Comparison of ENCODE assay signal across 36 cellular contexts in genomic region chr11:2235588-2236326, GRCh38. TPM values are rescaled to one million over a fixed set of nuclear protein-coding genes. Genes with fewer than 3 reads are reported as not detected.
"Had no signal": no experiment of that assay in that cellular context is flagged by ENCODE, and none has a peak within 500 bp of the region (broad histone marks: within the 10 kb centered on the region; RNA-seq: fewer than 3 reads in every experiment).

No MANE protein-coding gene starts in this region.

- ATAC-seq: activated CD4-positive, alpha-beta T cell treated with anti-CD3 and anti-CD28 coated beads for 36 hours; activated T-helper 17 cell treated with anti-CD3 and anti-CD28 coated beads, Interleukin-2, amount 50 U/mL, for 72 hours; gastroesophageal sphincter; left ventricle myocardium superior; mucosa of descending colon; natural killer cell treated with Interleukin-12 subunit alpha and Interleukin-12 subunit beta and Interleukin-15 and Interleukin-18, amount 100 ng/mL, for 72 hours had no signal

- H3K27ac Mint-ChIP-seq: activated CD4-positive, alpha-beta T cell treated with anti-CD3 and anti-CD28 coated beads for 36 hours; activated T-cell treated with anti-CD3 and anti-CD28 coated beads, Interleukin-2, amount 50 U/mL, for 24 hours; activated T-helper 17 cell treated with anti-CD3 and anti-CD28 coated beads, Interleukin-2, amount 50 U/mL, for 72 hours; natural killer cell treated with Interleukin-12 subunit alpha and Interleukin-12 subunit beta and Interleukin-15 and Interleukin-18, amount 100 ng/mL, for 72 hours; progenitor cell of endocrine pancreas had no signal

- H3K4me1 Mint-ChIP-seq: activated CD4-positive, alpha-beta T cell treated with anti-CD3 and anti-CD28 coated beads for 36 hours; activated T-helper 17 cell treated with anti-CD3 and anti-CD28 coated beads, Interleukin-2, amount 50 U/mL, for 72 hours had no signal

- DNase-seq: activated CD4-positive, alpha-beta T cell treated with anti-CD3 and anti-CD28 coated beads for 36 hours; activated CD4-positive, alpha-beta T cell treated with anti-CD3 and anti-CD28 coated beads, Interleukin-2, amount 50 U/mL, for 48 hours; activated CD4-positive, CD25-positive, alpha-beta regulatory T cell; activated CD8-positive, alpha-beta memory T cell treated with anti-CD3 and anti-CD28 coated beads, Interleukin-2, amount 50 U/mL, for 48 hours; activated gamma-delta T cell treated with Interleukin-2 at 50 U/mL for 16 hours; activated naive CD4-positive, alpha-beta T cell treated with anti-CD3 and anti-CD28 coated beads, Interleukin-2, amount 50 U/mL, for 16 hours; activated T-cell treated with anti-CD3 and anti-CD28 coated beads, Interleukin-2, amount 50 U/mL, for 24 hours; amniotic stem cell; brain microvascular endothelial cell; dorsolateral prefrontal cortex; effector memory CD4-positive, alpha-beta T cell; erythroblast; left ventricle myocardium superior; mesenchymal stem cell; mucosa of descending colon; ovary; retina; stimulated activated CD4-positive, alpha-beta T cell treated with anti-CD3 and anti-CD28 coated beads, Interleukin-15, amount 100 ng/mL, for 24 hours; stimulated activated CD4-positive, alpha-beta T cell treated with anti-CD3 and anti-CD28 coated beads, Interleukin-2, amount 100 ng/mL, for 24 hours; stimulated activated naive CD4-positive, alpha-beta T cell had no signal

- H3K9me3 ChIP-seq: mucosa of descending colon, neutrophil, ovary had no signal

- H3K36me3 ChIP-seq: brain microvascular endothelial cell, gastroesophageal sphincter, neutrophil, ovary, tibial nerve, vagina had no signal

- H3K4me3 ChIP-seq: coronary artery, dorsolateral prefrontal cortex, gastroesophageal sphincter, hepatocyte, mucosa of descending colon, ovary, smooth muscle cell, tibial nerve, vagina had no signal

- H3K27ac ChIP-seq: brain microvascular endothelial cell, coronary artery, dorsolateral prefrontal cortex, gastroesophageal sphincter, hepatocyte, neutrophil, ovary, tibial nerve, vagina had no signal

- H3K27me3 ChIP-seq: dorsolateral prefrontal cortex, hepatocyte, ovary, tibial nerve, vagina had no signal

- H3K4me1 ChIP-seq: gastroesophageal sphincter, tibial nerve, vagina had no signal

- H3K4me3 Mint-ChIP-seq: activated CD4-positive, alpha-beta T cell treated with anti-CD3 and anti-CD28 coated beads for 36 hours; activated T-cell treated with anti-CD3 and anti-CD28 coated beads, Interleukin-2, amount 50 U/mL, for 24 hours; activated T-helper 17 cell treated with anti-CD3 and anti-CD28 coated beads, Interleukin-2, amount 50 U/mL, for 72 hours; natural killer cell treated with Interleukin-12 subunit alpha and Interleukin-12 subunit beta and Interleukin-15 and Interleukin-18, amount 100 ng/mL, for 72 hours had no signal

- H3K9me3 Mint-ChIP-seq: natural killer cell treated with Interleukin-12 subunit alpha and Interleukin-12 subunit beta and Interleukin-15 and Interleukin-18, amount 100 ng/mL, for 72 hours had no signal

- H3K4me2 ChIP-seq: hepatocyte, smooth muscle cell had no signal

- H3K27me3 Mint-ChIP-seq: activated T-cell treated with anti-CD3 and anti-CD28 coated beads, Interleukin-2, amount 50 U/mL, for 24 hours had no signal

- FAIRE-seq: astrocyte had no signal

- H2AFZ ChIP-seq: hepatocyte had no signal

- H3K79me2 ChIP-seq: hepatocyte had no signal

RNA-seq across cellular contexts. Expression of gene ASCL2, which starts 34.6 kb away (rescaled TPM):
- total RNA-seq: astrocyte; cardiac septum; fibroblast of lung; fibroblast of villous mesenchyme; myocyte; smooth muscle cell; T-helper 1 cell treated with Interleukin-12 subunit alpha and Interleukin-12 subunit beta and Interleukin-4 antibody, amounts not matched to agents 30 ng/mL and 1 ng/mL, for 36 hours had no signal
- polyA plus RNA-seq: fibroblast of lung had no signal
